Comparison of ENCODE assay signal across 25 cellular contexts in genomic region chr22:45450101-45450785, GRCh38. TPM values are rescaled to one million over a fixed set of nuclear protein-coding genes. Genes with fewer than 3 reads are reported as not detected.
DNase-seq lines count a peak whose midpoint lies in the region; ATAC-seq and TF ChIP-seq lines count a peak whose summit lies in the region.
"Had no signal": no experiment of that assay in that cellular context is flagged by ENCODE, and none has a peak within 500 bp of the region (broad histone marks: within the 10 kb centered on the region; RNA-seq: fewer than 3 reads in every experiment).

No MANE protein-coding gene starts in this region.

- TF ChIP-seq POLR2A in breast epithelium (IDR thresholded peaks at IDR 0.05): no peak

- H3K4me3 ChIP-seq in breast epithelium: no peak overlapping the region
- no peak overlapping the region for H3K4me3 ChIP-seq in right atrium auricular region
- no peak overlapping the region for H3K4me3 ChIP-seq in psoas muscle
- H3K4me3 ChIP-seq in upper lobe of right lung: no peak overlapping the region
- H3K4me3 ChIP-seq in Karpas-422 (ENCODE audit: low read length): no peak overlapping the region
- H3K4me3 ChIP-seq: testis had no signal

- H3K36me3 ChIP-seq in breast epithelium: no peaks in the 10 kb centered on the region
- no peaks in the 10 kb centered on the region for H3K36me3 ChIP-seq in right atrium auricular region
- H3K36me3 ChIP-seq in psoas muscle (ENCODE audit: insufficient read depth in 1 of 2, low read depth in 1 of 2): no peaks in the 10 kb centered on the region
- H3K36me3 ChIP-seq in upper lobe of right lung: no peaks in the 10 kb centered on the region
- H3K36me3 ChIP-seq in Karpas-422 (ENCODE audit: insufficient read depth, low read length): no peaks in the 10 kb centered on the region
- H3K36me3 ChIP-seq: BE2C had no signal

- no peaks in the 10 kb centered on the region for H3K9me3 Mint-ChIP-seq in MCF 10A (ENCODE audit: unreplicated experiment)
- H3K9me3 Mint-ChIP-seq: activated B cell treated with CpG ODN at 0.5 μM for 24 hours, H9 had no signal

- H3K4me1 ChIP-seq in breast epithelium (peaks cover 0 to 8% of the 10 kb centered on the region in 2 donors), right atrium auricular region (peaks cover 0 to 17% of the 10 kb centered on the region in 2 donors), psoas muscle (no peaks in the 10 kb centered on the region), upper lobe of right lung (peaks cover 11% of the 10 kb centered on the region), Karpas-422 (ENCODE audit: low read length) (no peaks in the 10 kb centered on the region)
- H3K4me1 ChIP-seq: BE2C, testis had no signal

- H3K27ac ChIP-seq in breast epithelium (peak overlapping the region; percentile 56 to 95), right atrium auricular region (peak overlapping the region; percentile 48 to 75), psoas muscle (peak overlapping the region; percentile 46), upper lobe of right lung (peak overlapping the region; percentile 71), Karpas-422 (ENCODE audit: low read length) (no peak overlapping the region)
- H3K27ac ChIP-seq: testis had no signal

- H3K27ac Mint-ChIP-seq in MCF 10A (ENCODE audit: low read depth, unreplicated experiment): no peak overlapping the region
- H3K27ac Mint-ChIP-seq: activated B cell treated with CpG ODN at 0.5 μM for 24 hours had no signal

- BruUV-seq in MCF 10A (replicated peaks; lab: Mats Ljungman, UMichigan): no TSS peak

- ATAC-seq in psoas muscle: no peak
- no peak for ATAC-seq in upper lobe of right lung

- CTCF ChIA-PET in MCF 10A (lab: Yijun Ruan, JAX): interaction anchor here (0.6 to 4.1 kb wide), 2 partner anchors 80 to 103 kb away, joined by 3 to 18 read pairs; no protein-coding TSS in a partner anchor

- TF ChIP-seq CTCF in breast epithelium (IDR thresholded peaks at IDR 0.05): no peak
- no peak for TF ChIP-seq CTCF in MCF 10A (IDR thresholded peaks at IDR 0.05; ENCODE audit: unreplicated experiment)
- TF ChIP-seq CTCF in right atrium auricular region (IDR thresholded peaks at IDR 0.05): no peak
- no peak for TF ChIP-seq CTCF in psoas muscle (IDR thresholded peaks at IDR 0.05)
- TF ChIP-seq CTCF in upper lobe of right lung (IDR thresholded peaks at IDR 0.05): no peak

- H3K9me3 ChIP-seq in breast epithelium (no peaks in the 10 kb centered on the region), right atrium auricular region (no peaks in the 10 kb centered on the region), psoas muscle (no peaks in the 10 kb centered on the region), upper lobe of right lung (no peaks in the 10 kb centered on the region), Karpas-422 (ENCODE audit: low read length) (no peaks in the 10 kb centered on the region)
- H3K9me3 ChIP-seq: BE2C, Caco-2, testis had no signal

- H3K27me3 ChIP-seq in breast epithelium (no peaks in the 10 kb centered on the region), right atrium auricular region (no peaks in the 10 kb centered on the region), psoas muscle (ENCODE audit: insufficient read depth in 3 of 3, low read length in 2 of 3) (no peaks in the 10 kb centered on the region), upper lobe of right lung (peaks cover 5% of the 10 kb centered on the region), Karpas-422 (ENCODE audit: low read length) (no peaks in the 10 kb centered on the region)
- H3K27me3 ChIP-seq: BE2C, testis had no signal

- POLR2A ChIA-PET in MCF 10A (lab: Yijun Ruan, JAX): interaction anchor here (0.6 kb wide), 1 partner anchor 178 kb away, joined by 3 read pairs; no protein-coding TSS in a partner anchor

- H3K4me3 Mint-ChIP-seq in MCF 10A (ENCODE audit: unreplicated experiment): no peak overlapping the region
- H3K4me3 Mint-ChIP-seq: activated B cell treated with CpG ODN at 0.5 μM for 24 hours, H9 had no signal

- DNase-seq in breast epithelium (ENCODE audit: low spot score in 2 of 2): no peak
- no peak for DNase-seq in MCF 10A (ENCODE audit: unreplicated experiment)
- no peak for DNase-seq in right atrium auricular region (ENCODE audit: low spot score)
- peak in 1 of 2 donors; percentile 45 for DNase-seq in psoas muscle
- DNase-seq in upper lobe of right lung: no peak
- DNase-seq in Karpas-422: no peak
- DNase-seq in GM19238 (ENCODE audit: insufficient read length, low spot score): no peak
- DNase-seq in superior temporal gyrus (ENCODE audit: extremely low spot score): no peak
- DNase-seq: 8988T; activated B cell treated with CpG ODN at 0.5 μM for 24 hours; activated CD4-positive, alpha-beta T cell treated with anti-CD3 and anti-CD28 coated beads, Interleukin-2, amount 50 U/mL, for 48 hours; activated gamma-delta T cell; activated T-cell treated with anti-CD3 and anti-CD28 coated beads for 4 hours; BE2C; Caco-2; dermis blood vessel endothelial cell; H9; NCI-H1105; NCI-H2081; NK-92 treated with Interleukin-12 subunit alpha and Interleukin-12 subunit beta, amount 100 ng/mL, for 24 hours; stimulated activated CD4-positive, alpha-beta T cell treated with anti-CD3 and anti-CD28 coated beads, Interleukin-15, amount 100 ng/mL, for 24 hours; T1000; testis had no signal

- peaks cover 9% of the 10 kb centered on the region for H3K4me1 Mint-ChIP-seq in MCF 10A (ENCODE audit: insufficient read depth, unreplicated experiment)
- H3K4me1 Mint-ChIP-seq: activated B cell treated with CpG ODN at 0.5 μM for 24 hours, H9 had no signal

- H3K36me3 Mint-ChIP-seq in MCF 10A (ENCODE audit: insufficient read depth, unreplicated experiment): no peaks in the 10 kb centered on the region

- intact Hi-C loops in breast epithelium (cut with DNase I; ENCODE audit: low total_unique reads) (loop anchor here (5.0 kb wide), 1 partner anchor 102 kb away; no protein-coding TSS in a partner anchor), MCF 10A (cut with micrococcal nuclease) (no loop called here), psoas muscle (cut with DNase I) (no loop called here), upper lobe of right lung (cut with DNase I) (no loop called here)

- H4K20me1 ChIP-seq in Karpas-422 (ENCODE audit: insufficient read depth, low read depth, low read length): no peaks in the 10 kb centered on the region

- H3K9me2 ChIP-seq in Karpas-422 (replicated peaks; ENCODE audit: insufficient read depth, low read length): no peaks in the 10 kb centered on the region

- H3K9ac ChIP-seq in Karpas-422 (ENCODE audit: low read length): no peak overlapping the region

- H3K27me3 Mint-ChIP-seq in MCF 10A (ENCODE audit: insufficient read depth, unreplicated experiment): no peaks in the 10 kb centered on the region

- no peak overlapping the region for H2AFZ ChIP-seq in Karpas-422 (ENCODE audit: low read length)

- no peaks in the 10 kb centered on the region for H3K79me2 ChIP-seq in Karpas-422 (ENCODE audit: low read length)

- H3K4me2 ChIP-seq in Karpas-422 (ENCODE audit: low read depth, low read length, poor library complexity, severe bottlenecking): no peak overlapping the region

- 88 to 96% (median 93%) methylated on average over 16 of the region's 16 CpGs for WGBS in psoas muscle, 3 donors

RNA-seq across cellular contexts. Expression of gene RIBC2, which starts 36.8 kb away (rescaled TPM):
- total RNA-seq in breast epithelium: 1 to 10 TPM in 2 of 3 donors, under 1 TPM in 1; 0.48 to 2.0 (median 1.3) TPM
- total RNA-seq in MCF 10A (2022): 0.26 TPM in 1 of 2 replicates, not detected in the other
- not detected for total RNA-seq in right atrium auricular region
- total RNA-seq in psoas muscle: not detected
- polyA plus RNA-seq in psoas muscle: under 1 TPM in 1 of 3 donors, not detected in 2; 0.04 TPM
- total RNA-seq in upper lobe of right lung: not detected
- not detected in 2 replicates for total RNA-seq in Karpas-422 (2014; rRNA removed; shearing (Covaris generic); ENCODE audit: low replicate concordance)

RNA-seq across cellular contexts. Expression of gene SMC1B, which starts 36.8 kb away (rescaled TPM):
- total RNA-seq in breast epithelium (not detected), MCF 10A (2022) (not detected in 2 replicates), right atrium auricular region (not detected), psoas muscle (not detected), upper lobe of right lung (not detected)
- polyA plus RNA-seq in psoas muscle: not detected
- not detected in 2 replicates for total RNA-seq in Karpas-422 (2014; rRNA removed; shearing (Covaris generic); ENCODE audit: low replicate concordance)
- total RNA-seq: Daoy, dermis blood vessel endothelial cell, H9, LHCN-M2 had no signal

RNA-seq across cellular contexts. Expression of gene FBLN1, which starts 52.4 kb away (rescaled TPM):
- total RNA-seq in breast epithelium (100 to 1,000 TPM; 115 to 293 (median 267) TPM), MCF 10A (2022) (69.0 and 110 TPM in 2 replicates), right atrium auricular region (100 to 1,000 TPM in 1 of 2 donors, 10 to 100 TPM in 1; 92.8 to 354 TPM), psoas muscle (10 to 100 TPM; 19.3 to 95.7 (median 29.3) TPM), upper lobe of right lung (272 TPM)
- 10 to 100 TPM; 10.5 to 14.0 (median 12.0) TPM for polyA plus RNA-seq in psoas muscle
- total RNA-seq in Karpas-422 (2014; rRNA removed; shearing (Covaris generic); ENCODE audit: low replicate concordance): not detected in 2 replicates
- total RNA-seq: activated B cell treated with CpG ODN at 0.5 μM for 24 hours had no signal

Comparison
In these comparisons a context has a peak if more than half of its experiments do, and no peak if none do; other contexts are left out.
1. RNA of gene FBLN1, which starts 52.4 kb away (total RNA-seq): 92.8 to 354 TPM in right atrium auricular region, 272 TPM in upper lobe of right lung (single experiment), 115 to 293 TPM in breast epithelium, 69.0 to 110 TPM in MCF 10A and 19.3 to 95.7 TPM in psoas muscle; not detected in Karpas-422; every median in the first group is over 10 times any median in the second.